23 cellular contexts compared by ENCODE assay signal in the genomic region with DNA sequence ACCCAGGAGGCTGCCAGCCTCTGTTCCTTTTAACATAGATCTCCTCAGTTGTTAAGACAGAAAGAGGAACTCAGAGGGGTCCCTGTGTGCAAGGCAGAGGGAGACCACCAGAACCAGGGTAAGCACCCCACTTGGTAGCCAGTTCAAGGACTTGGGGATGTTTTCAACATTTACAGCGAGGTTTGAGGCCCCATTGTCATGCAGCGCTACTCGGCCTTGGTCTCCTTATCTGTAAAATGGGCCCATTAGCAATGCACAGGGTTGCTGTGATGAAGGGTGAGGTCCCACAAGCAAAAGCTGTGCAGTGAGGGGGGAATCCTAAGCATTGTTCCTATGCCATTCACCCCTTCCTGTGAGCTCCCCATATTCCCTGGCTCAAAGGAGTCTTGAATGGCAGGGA. TPM values are rescaled to one million over a fixed set of nuclear protein-coding genes. Genes with fewer than 3 reads are reported as not detected.
"Had no signal": no experiment of that assay in that cellular context is flagged by ENCODE, and none has a peak within 500 bp of the region (broad histone marks: within the 10 kb centered on the region; RNA-seq: fewer than 3 reads in every experiment).

No MANE protein-coding gene starts in this region.

- H3K27ac Mint-ChIP-seq: activated CD4-positive, alpha-beta T cell treated with anti-CD3 and anti-CD28 coated beads, Interleukin-2, amount 10 ng/mL, durations not matched to agents 7 days and 5 days; activated T-helper 17 cell treated with anti-CD3 and anti-CD28 coated beads, Interleukin-2, amount 50 U/mL, for 72 hours; dendritic cell treated with granulocyte-macrophage colony-stimulating factor and Interleukin-4, amounts not matched to agents 40 ng/mL and 50 ng/mL, for 4 days; stimulated activated memory B cell treated with anti-CD40 and anti-IgM and Interleukin-4, amounts not matched to agents 10 μg/mL and 1 μg/mL and 100 μg/mL, for 72 hours had no signal

- H3K9ac ChIP-seq: parathyroid adenoma had no signal

- H3K4me1 ChIP-seq: parathyroid adenoma had no signal

- H3K4me3 Mint-ChIP-seq: activated CD4-positive, alpha-beta T cell treated with anti-CD3 and anti-CD28 coated beads, Interleukin-2, amount 10 ng/mL, durations not matched to agents 7 days and 5 days; dendritic cell treated with granulocyte-macrophage colony-stimulating factor and Interleukin-4, amounts not matched to agents 40 ng/mL and 50 ng/mL, for 4 days; stimulated activated memory B cell treated with anti-CD40 and anti-IgM and Interleukin-4, amounts not matched to agents 10 μg/mL and 1 μg/mL and 100 μg/mL, for 72 hours had no signal

- H3K36me3 ChIP-seq: breast epithelium, gastroesophageal sphincter, heart right ventricle, transverse colon had no signal

- H3K4me3 ChIP-seq: breast epithelium, gastroesophageal sphincter, heart right ventricle, transverse colon had no signal

- H3K36me3 Mint-ChIP-seq: stimulated activated memory B cell treated with anti-CD40 and anti-IgM and Interleukin-4, amounts not matched to agents 10 μg/mL and 1 μg/mL and 100 μg/mL, for 72 hours had no signal

- ATAC-seq: activated T-helper 17 cell treated with anti-CD3 and anti-CD28 coated beads, Interleukin-2, amount 50 U/mL, for 72 hours; gastroesophageal sphincter; heart right ventricle; left lobe of liver; stimulated activated memory B cell treated with anti-CD40 and anti-IgM and Interleukin-4, amounts not matched to agents 10 μg/mL and 1 μg/mL and 100 μg/mL, for 72 hours had no signal

- H3K79me2 ChIP-seq: parathyroid adenoma had no signal

- H3K27ac ChIP-seq: breast epithelium, gastroesophageal sphincter, heart right ventricle, parathyroid adenoma, transverse colon had no signal

- H3K9me3 ChIP-seq: breast epithelium, gastroesophageal sphincter, heart right ventricle, transverse colon had no signal

- DNase-seq: activated CD4-positive, alpha-beta T cell treated with anti-CD3 and anti-CD28 coated beads, Interleukin-2, amount 10 ng/mL, durations not matched to agents 7 days and 5 days; activated CD4-positive, CD25-positive, alpha-beta regulatory T cell; activated naive CD4-positive, alpha-beta T cell treated with Interleukin-2 at 50 U/mL for 16 hours; activated T-cell treated with anti-CD3 and anti-CD28 coated beads for 4 hours; aorta; cerebellar nuclear complex; effector memory CD4-positive, alpha-beta T cell; heart right ventricle; SW 1271; transverse colon had no signal

- H2AFZ ChIP-seq: parathyroid adenoma had no signal

- H3K9me3 Mint-ChIP-seq: activated CD4-positive, alpha-beta T cell treated with anti-CD3 and anti-CD28 coated beads, Interleukin-2, amount 10 ng/mL, durations not matched to agents 7 days and 5 days; activated T-helper 17 cell treated with anti-CD3 and anti-CD28 coated beads, Interleukin-2, amount 50 U/mL, for 72 hours; dendritic cell treated with granulocyte-macrophage colony-stimulating factor and Interleukin-4, amounts not matched to agents 40 ng/mL and 50 ng/mL, for 4 days; stimulated activated memory B cell treated with anti-CD40 and anti-IgM and Interleukin-4, amounts not matched to agents 10 μg/mL and 1 μg/mL and 100 μg/mL, for 72 hours had no signal

- FAIRE-seq: keratinocyte, TTC549 had no signal

RNA-seq across cellular contexts. Expression of gene SIM2, which starts 4.2 kb away (rescaled TPM):
- total RNA-seq: activated CD8-positive, alpha-beta memory T cell treated with anti-CD3 and anti-CD28 coated beads for 36 hours; aorta; left lobe of liver; lung microvascular endothelial cell; subcutaneous adipose tissue; T-helper 2 cell treated with Interferon-gamma antibody and Interleukin-4, amounts not matched to agents 100 ng/mL and 5 ng/mL, for 36 hours had no signal
- polyA plus RNA-seq: aorta had no signal
